Comparison of ENCODE assay signal across 11 cellular contexts in the genomic region with DNA sequence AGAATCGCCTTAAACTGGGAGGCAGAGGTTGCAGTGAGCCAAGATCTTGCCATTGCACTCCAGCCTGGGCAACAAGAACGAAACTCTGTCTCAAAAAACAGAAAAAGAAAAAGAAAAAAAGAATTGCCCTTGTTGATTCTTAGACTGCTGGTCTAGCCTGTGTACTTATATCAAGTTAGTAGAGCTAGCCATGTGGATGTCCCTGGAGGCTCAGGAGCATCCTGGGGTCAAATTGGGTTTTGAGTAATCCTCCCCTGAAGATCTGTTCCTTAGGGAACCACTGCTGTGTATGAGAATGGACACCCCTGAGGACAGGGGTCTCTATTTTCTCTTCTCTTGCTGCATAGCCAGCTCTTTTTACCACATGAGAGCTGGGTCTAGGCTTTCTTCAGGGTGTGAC. TPM values are rescaled to one million over a fixed set of nuclear protein-coding genes. Genes with fewer than 3 reads are reported as not detected.
DNase-seq lines count a peak whose midpoint lies in the region; ATAC-seq and TF ChIP-seq lines count a peak whose summit lies in the region.
"Had no signal": no experiment of that assay in that cellular context is flagged by ENCODE, and none has a peak within 500 bp of the region (broad histone marks: within the 10 kb centered on the region; RNA-seq: fewer than 3 reads in every experiment).

No MANE protein-coding gene starts in this region.

- TF ChIP-seq POLR2A in Peyer's patch (IDR thresholded peaks at IDR 0.05): no peak
- no peak for TF ChIP-seq POLR2A in gastroesophageal sphincter (IDR thresholded peaks at IDR 0.05)
- TF ChIP-seq POLR2A in transverse colon (IDR thresholded peaks at IDR 0.05): no peak

- intact Hi-C loops in heart right ventricle (cut with DNase I): loop anchor here in 1 of 10 donors (2.0 kb wide), 1 partner anchor 22 kb away; the partner anchor contains the start of genes PRMT7 and SLC7A6OS
- intact Hi-C loops in left ventricle myocardium superior (cut with micrococcal nuclease): no loop called here
- intact Hi-C loops in transverse colon (cut with DNase I; ENCODE audit: low total_unique reads): no loop called here
- intact Hi-C loops in head of caudate nucleus (cut with DNase I): no loop called here

- ATAC-seq in heart right ventricle (no peak), left ventricle myocardium superior (no peak), gastroesophageal sphincter (no peak)

- DNase-seq in heart right ventricle (no peak), left ventricle myocardium superior (no peak), Peyer's patch (no peak), transverse colon (no peak), DMS53 (lab: John Stamatoyannopoulos, UW) (no peak), head of caudate nucleus (no peak), NOMO-1 treated with dmso at 0.1 percent for 144 hours (lab: John Stamatoyannopoulos, UW; ENCODE audit: unreplicated experiment) (no peak)
- DNase-seq: C1 segment of cervical spinal cord, NCI-H2081 treated with DMSO at 0.1 percent for 48 hours, WERI-Rb-1 had no signal

- H3K9me3 ChIP-seq in heart right ventricle: no peaks in the 10 kb centered on the region
- H3K9me3 ChIP-seq in Peyer's patch: no peaks in the 10 kb centered on the region
- no peaks in the 10 kb centered on the region for H3K9me3 ChIP-seq in gastroesophageal sphincter
- H3K9me3 ChIP-seq in transverse colon: no peaks in the 10 kb centered on the region

- TF ChIP-seq CTCF in heart right ventricle (IDR thresholded peaks at IDR 0.05): no peak
- no peak for TF ChIP-seq CTCF in Peyer's patch (IDR thresholded peaks at IDR 0.05)
- TF ChIP-seq CTCF in gastroesophageal sphincter (IDR thresholded peaks at IDR 0.05): no peak
- no peak for TF ChIP-seq CTCF in transverse colon (IDR thresholded peaks at IDR 0.05)

- in situ Hi-C loops in transverse colon (cut with MboI; ENCODE audit: low pct_ligation_motif_present in 1 of 4, low pct_unique_long_range_greater_than_20kb in 1 of 4, low sequenced_read_pairs in 3 of 4): no loop called here

- no peak for TF ChIP-seq EP300 in gastroesophageal sphincter (IDR thresholded peaks at IDR 0.05)
- TF ChIP-seq EP300 in transverse colon (IDR thresholded peaks at IDR 0.05; ENCODE audit: low read depth): no peak

- peak overlapping the region; percentile 21 to 88 (median 78) for H3K27ac ChIP-seq in heart right ventricle
- H3K27ac ChIP-seq in Peyer's patch: peak overlapping the region in 3 of 4 donors; percentile 10 to 58 (median 35)
- peak overlapping the region in 3 of 4 donors; percentile 50 to 63 (median 62) for H3K27ac ChIP-seq in gastroesophageal sphincter
- H3K27ac ChIP-seq in transverse colon: peak overlapping the region in 3 of 4 donors; percentile 34 to 42 (median 38)
- H3K27ac ChIP-seq: WERI-Rb-1 had no signal

- no peak overlapping the region for H3K4me3 ChIP-seq in heart right ventricle
- H3K4me3 ChIP-seq in Peyer's patch: no peak overlapping the region
- no peak overlapping the region for H3K4me3 ChIP-seq in gastroesophageal sphincter
- H3K4me3 ChIP-seq in transverse colon: no peak overlapping the region

- peaks cover 38 to 81% (median 72%) of the 10 kb centered on the region in 9 donors for H3K4me1 ChIP-seq in heart right ventricle
- H3K4me1 ChIP-seq in Peyer's patch: peaks cover 0 to 36% (median 23%) of the 10 kb centered on the region in 4 donors
- peaks cover 0 to 55% (median 17%) of the 10 kb centered on the region in 3 donors for H3K4me1 ChIP-seq in gastroesophageal sphincter
- peaks cover 7 to 45% (median 10%) of the 10 kb centered on the region in 4 donors for H3K4me1 ChIP-seq in transverse colon

- H3K27me3 ChIP-seq in heart right ventricle: no peaks in the 10 kb centered on the region
- no peaks in the 10 kb centered on the region for H3K27me3 ChIP-seq in Peyer's patch
- H3K27me3 ChIP-seq in gastroesophageal sphincter: no peaks in the 10 kb centered on the region
- no peaks in the 10 kb centered on the region for H3K27me3 ChIP-seq in transverse colon

- H3K36me3 ChIP-seq in heart right ventricle (peaks cover 0 to 68% (median 36%) of the 10 kb centered on the region in 9 donors), Peyer's patch (peaks cover 0 to 54% (median 0%) of the 10 kb centered on the region in 3 donors), gastroesophageal sphincter (peaks cover 0 to 65% of the 10 kb centered on the region in 2 donors), transverse colon (peaks cover 0 to 19% (median 9%) of the 10 kb centered on the region in 4 donors)

- 91% methylated on average over 2 of the region's 2 CpGs for WGBS in heart right ventricle, 2 donors
- 83 to 94% methylated on average over 2 of the region's 2 CpGs for WGBS in gastroesophageal sphincter (ENCODE audit: low coverage in 1 of 2), 2 donors
- 85% methylated on average over 2 of the region's 2 CpGs; no CpG with 5 or more reads in 1 of the 2 donors for WGBS in transverse colon (ENCODE audit: low coverage in 1 of 2), 2 donors

RNA-seq across cellular contexts. Expression of gene SLC7A6OS, which starts 21.5 kb away (rescaled TPM):
- total RNA-seq in heart right ventricle: 10 to 100 TPM in 9 of 10 donors, 1 to 10 TPM in 1; 9.9 to 14.4 (median 12.8) TPM
- 1 to 10 TPM; 7.3 to 9.6 TPM for polyA plus RNA-seq in heart right ventricle
- total RNA-seq in left ventricle myocardium superior: 14.2 TPM
- 10 to 100 TPM; 11.4 to 26.0 (median 18.3) TPM for total RNA-seq in Peyer's patch
- 10 to 100 TPM; 10.4 to 18.2 (median 11.2) TPM for total RNA-seq in gastroesophageal sphincter
- 10 to 100 TPM in 3 of 4 donors, 1 to 10 TPM in 1; 7.8 to 49.0 (median 15.3) TPM for total RNA-seq in transverse colon

RNA-seq across cellular contexts. Expression of gene PRMT7, which starts 21.6 kb away (rescaled TPM):
- 10 to 100 TPM; 22.0 to 39.2 (median 30.7) TPM for total RNA-seq in heart right ventricle
- 10 to 100 TPM; 18.1 to 57.8 TPM for polyA plus RNA-seq in heart right ventricle
- total RNA-seq in left ventricle myocardium superior: 30.9 TPM
- 100 to 1,000 TPM in 1 of 4 donors, 10 to 100 TPM in 3; 36.6 to 145 (median 65.0) TPM for total RNA-seq in Peyer's patch
- 10 to 100 TPM; 11.5 to 34.9 (median 27.4) TPM for total RNA-seq in gastroesophageal sphincter
- total RNA-seq in transverse colon: 100 to 1,000 TPM in 1 of 4 donors, 10 to 100 TPM in 3; 20.6 to 115 (median 38.5) TPM

RNA-seq across cellular contexts. Expression of gene SLC7A6, which starts 24.9 kb away (rescaled TPM):
- total RNA-seq in heart right ventricle (10 to 100 TPM; 28.4 to 59.2 (median 42.4) TPM), left ventricle myocardium superior (38.2 TPM), Peyer's patch (10 to 100 TPM; 19.9 to 83.3 (median 46.4) TPM), gastroesophageal sphincter (10 to 100 TPM; 19.1 to 51.5 (median 33.7) TPM), transverse colon (100 to 1,000 TPM in 1 of 4 donors, 10 to 100 TPM in 3; 20.6 to 145 (median 31.4) TPM)
- polyA plus RNA-seq in heart right ventricle: 10 to 100 TPM; 22.6 to 85.6 TPM

RNA-seq across cellular contexts. Expression of gene PLA2G15, which starts 44.0 kb away (rescaled TPM):
- total RNA-seq in heart right ventricle (10 to 100 TPM; 31.0 to 62.1 (median 44.0) TPM), left ventricle myocardium superior (33.8 TPM), Peyer's patch (10 to 100 TPM in 3 of 4 donors, 1 to 10 TPM in 1; 8.3 to 27.5 (median 17.6) TPM), gastroesophageal sphincter (10 to 100 TPM in 3 of 4 donors, 1 to 10 TPM in 1; 4.5 to 18.0 (median 11.7) TPM), transverse colon (10 to 100 TPM in 3 of 4 donors, 1 to 10 TPM in 1; 9.6 to 18.2 (median 15.0) TPM)
- 10 to 100 TPM; 33.1 to 33.7 TPM for polyA plus RNA-seq in heart right ventricle

RNA-seq across cellular contexts. Expression of gene ESRP2, which starts 53.3 kb away (rescaled TPM):
- total RNA-seq in heart right ventricle (1 to 10 TPM in 1 of 10 donors, under 1 TPM in 9; 0.07 to 1.0 (median 0.44) TPM), left ventricle myocardium superior (0.87 TPM), Peyer's patch (10 to 100 TPM; 15.7 to 67.4 (median 40.9) TPM), gastroesophageal sphincter (1 to 10 TPM in 1 of 4 donors, under 1 TPM in 1, not detected in 2; 0.13 to 2.9 TPM), transverse colon (10 to 100 TPM; 61.3 to 87.5 (median 77.2) TPM)
- under 1 TPM; 0.25 to 0.66 TPM for polyA plus RNA-seq in heart right ventricle
